Comparison of ENCODE assay signal across 31 cellular contexts in the genomic region with DNA sequence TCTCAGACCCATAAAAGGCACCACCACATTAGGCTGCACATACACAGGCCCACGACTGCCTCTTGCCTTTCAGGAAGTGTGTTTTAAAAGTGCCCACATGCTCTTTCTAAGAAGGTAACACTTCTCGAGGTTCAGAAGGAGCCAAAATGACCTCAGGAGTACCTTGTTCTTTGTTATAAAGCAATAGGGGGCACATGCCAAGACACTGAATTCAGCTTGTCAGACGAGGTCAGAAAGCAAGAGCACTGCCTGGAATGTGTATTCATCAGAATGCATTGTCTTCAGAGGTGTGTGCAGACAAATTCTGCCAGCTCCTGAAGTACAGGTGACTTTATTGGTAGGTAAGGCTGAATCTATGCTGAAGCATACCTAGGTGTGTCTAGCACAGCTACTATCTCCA.
"Had no signal": no experiment of that assay in that cellular context is flagged by ENCODE, and none has a peak within 500 bp of the region (broad histone marks: within the 10 kb centered on the region; RNA-seq: fewer than 3 reads in every experiment).

No MANE protein-coding gene starts in this region.

- H3K27ac ChIP-seq: heart left ventricle, left lung, neutrophil, parathyroid adenoma, skin epidermis, stomach, testis, thyroid gland, transverse colon, upper lobe of left lung had no signal

- H3K27ac Mint-ChIP-seq: immature natural killer cell; naive thymus-derived CD4-positive, alpha-beta T cell; natural killer cell treated with Interleukin-12 subunit alpha and Interleukin-12 subunit beta and Interleukin-15 and Interleukin-18, amount 100 ng/mL, for 72 hours; progenitor cell of endocrine pancreas; stimulated activated naive B cell treated with anti-CD40 and anti-IgM and Interleukin-4, amounts not matched to agents 10 μg/mL and 1 μg/mL and 100 μg/mL, for 72 hours had no signal

- H3K9ac ChIP-seq: parathyroid adenoma had no signal

- H2AFZ ChIP-seq: parathyroid adenoma had no signal

- FAIRE-seq: islet of Langerhans, kidney had no signal

- H3K9me3 ChIP-seq: heart left ventricle, left lung, neutrophil, testis, thyroid gland, transverse colon, upper lobe of left lung had no signal

- H3K4me3 ChIP-seq: heart left ventricle, left lung, lung, mucosa of descending colon, skin epidermis, stomach, testis, thyroid gland, transverse colon, upper lobe of left lung had no signal

- H3K4me1 ChIP-seq: heart left ventricle, left lung, parathyroid adenoma, stomach, testis, thyroid gland, transverse colon, upper lobe of left lung had no signal

- H3K27me3 ChIP-seq: heart left ventricle, left lung, neutrophil, stomach, testis, thyroid gland, transverse colon, upper lobe of left lung had no signal

- H3K36me3 ChIP-seq: heart left ventricle, left lung, neutrophil, stomach, thyroid gland, transverse colon, upper lobe of left lung had no signal

- H3K27me3 Mint-ChIP-seq: natural killer cell treated with Interleukin-12 subunit alpha and Interleukin-12 subunit beta and Interleukin-15 and Interleukin-18, amount 100 ng/mL, for 72 hours; stimulated activated naive B cell treated with anti-CD40 and anti-IgM and Interleukin-4, amounts not matched to agents 10 μg/mL and 1 μg/mL and 100 μg/mL, for 72 hours had no signal

- H3K36me3 Mint-ChIP-seq: immature natural killer cell; naive thymus-derived CD4-positive, alpha-beta T cell; natural killer cell treated with Interleukin-12 subunit alpha and Interleukin-12 subunit beta and Interleukin-15 and Interleukin-18, amount 100 ng/mL, for 72 hours; stimulated activated naive B cell treated with anti-CD40 and anti-IgM and Interleukin-4, amounts not matched to agents 10 μg/mL and 1 μg/mL and 100 μg/mL, for 72 hours had no signal

- DNase-seq: heart left ventricle; hypothalamus; immature natural killer cell; kidney; left colon; left lung; midbrain; mucosa of descending colon; naive thymus-derived CD4-positive, alpha-beta T cell; occipital lobe; retina; right cardiac atrium; stimulated activated CD4-positive, alpha-beta T cell treated with anti-CD3 and anti-CD28 coated beads, Interleukin-12 subunit alpha, Interleukin-12 subunit beta, amount 100 ng/mL, for 4 hours; stimulated activated CD4-positive, alpha-beta T cell treated with anti-CD3 and anti-CD28 coated beads, Interleukin-15, amount 100 ng/mL, for 24 hours; stimulated activated CD4-positive, alpha-beta T cell treated with anti-CD3 and anti-CD28 coated beads, Interleukin-2, amount 100 ng/mL, for 24 hours; stimulated activated CD4-positive, alpha-beta T cell treated with anti-CD3 and anti-CD28 coated beads, Interleukin-4, amount 100 ng/mL, for 1 hour; stimulated activated naive B cell treated with anti-CD40 and anti-IgM and Interleukin-4, amounts not matched to agents 10 μg/mL and 1 μg/mL and 100 μg/mL, for 72 hours; stimulated activated naive CD8-positive, alpha-beta T cell treated with anti-CD3 and anti-CD28 coated beads, Interleukin-15, Interleukin-2, amounts not matched to agents 100 U/mL and 50 U/mL, for 24 hours; stomach; testis; thyroid gland; transverse colon; upper lobe of left lung had no signal

- H3K4me1 Mint-ChIP-seq: immature natural killer cell; naive thymus-derived CD4-positive, alpha-beta T cell; stimulated activated naive B cell treated with anti-CD40 and anti-IgM and Interleukin-4, amounts not matched to agents 10 μg/mL and 1 μg/mL and 100 μg/mL, for 72 hours had no signal

- ATAC-seq: heart left ventricle; left colon; left lung; mucosa of descending colon; naive thymus-derived CD4-positive, alpha-beta T cell; natural killer cell treated with Interleukin-12 subunit alpha and Interleukin-12 subunit beta and Interleukin-15 and Interleukin-18, amount 100 ng/mL, for 72 hours; right cardiac atrium; sciatic nerve; stimulated activated naive B cell treated with anti-CD40 and anti-IgM and Interleukin-4, amounts not matched to agents 10 μg/mL and 1 μg/mL and 100 μg/mL, for 72 hours; stimulated activated naive CD8-positive, alpha-beta T cell treated with anti-CD3 and anti-CD28 coated beads, Interleukin-15, Interleukin-2, amounts not matched to agents 100 U/mL and 50 U/mL, for 24 hours had no signal

- H3K79me2 ChIP-seq: parathyroid adenoma had no signal

- H3K4me3 Mint-ChIP-seq: immature natural killer cell; naive thymus-derived CD4-positive, alpha-beta T cell; natural killer cell treated with Interleukin-12 subunit alpha and Interleukin-12 subunit beta and Interleukin-15 and Interleukin-18, amount 100 ng/mL, for 72 hours; stimulated activated naive B cell treated with anti-CD40 and anti-IgM and Interleukin-4, amounts not matched to agents 10 μg/mL and 1 μg/mL and 100 μg/mL, for 72 hours had no signal
